Comparison of ENCODE assay signal across 9 cellular contexts in genomic region chr3:25468866-25469319, GRCh38. TPM values are rescaled to one million over a fixed set of nuclear protein-coding genes. Genes with fewer than 3 reads are reported as not detected.
DNase-seq lines count a peak whose midpoint lies in the region; ATAC-seq, FAIRE-seq and TF ChIP-seq lines count a peak whose summit lies in the region.
"Had no signal": no experiment of that assay in that cellular context is flagged by ENCODE, and none has a peak within 500 bp of the region (broad histone marks: within the 10 kb centered on the region; RNA-seq: fewer than 3 reads in every experiment).

No MANE protein-coding gene starts in this region.

- H3K4ac ChIP-seq in IMR-90 (ENCODE audit: low read depth, low read length): no peak overlapping the region

- 100% methylated on average over 1 of the region's 6 CpGs; no CpG with 5 or more reads in 1 of the 2 experiments for WGBS in IMR-90 (ENCODE audit: extremely low coverage in 2 of 2, insufficient read length in 1 of 2), 2 experiments
- 36% methylated on average over 6 of the region's 6 CpGs for WGBS in lower leg skin, 2 donors

- no peak overlapping the region for H3K27ac ChIP-seq in IMR-90 (ENCODE audit: insufficient read depth, low read length)
- H3K27ac ChIP-seq in endothelial cell of umbilical vein (ENCODE audit: insufficient read depth, low read depth, low read length): no peak overlapping the region
- no peak overlapping the region for H3K27ac ChIP-seq in CD4-positive, alpha-beta memory T cell (ENCODE audit: low read depth, low read length)
- H3K27ac ChIP-seq: epithelial cell of prostate had no signal

- dilution Hi-C loops in IMR-90 (cut with HindIII; ENCODE audit: low sequenced_read_pairs, unreplicated experiment) (no loop called here), endothelial cell of umbilical vein (cut with MboI; ENCODE audit: extremely low pct_ligation_motif_present, low sequenced_read_pairs) (no loop called here)

- H3K27me3 Mint-ChIP-seq in CD4-positive, alpha-beta memory T cell: peaks cover 0 to 1% of the 10 kb centered on the region in 2 donors

- TF ChIP-seq POLR2A in IMR-90 (IDR thresholded peaks at IDR 0.05; ENCODE audit: low read depth, low read length): no peak
- TF ChIP-seq POLR2A in endothelial cell of umbilical vein (IDR thresholded peaks at IDR 0.05; ENCODE audit: low read depth, low read length): no peak
- no peak for TF ChIP-seq POLR2A in lower leg skin (IDR thresholded peaks at IDR 0.05)

- H3K79me1 ChIP-seq in IMR-90 (ENCODE audit: low read depth in 1 of 2, low read length in 2 of 2): no peaks in the 10 kb centered on the region

- FAIRE-seq in endothelial cell of umbilical vein (lab: Jason Lieb, UNC): no peak

- peaks cover 6% of the 10 kb centered on the region for H3K79me2 ChIP-seq in endothelial cell of umbilical vein (ENCODE audit: control insufficient read depth, insufficient read depth, low read length)

- POLR2A ChIA-PET in IMR-90 (lab: Charles Lee; ENCODE audit: unreplicated experiment) (no interaction called here), endothelial cell of umbilical vein (lab: Charles Lee) (no interaction called here)
- POLR2A ChIA-PET in CD4-positive, alpha-beta memory T cell (lab: Charles Lee; ENCODE audit: partially characterized antibody): no interaction called here

- intact Hi-C loops in IMR-90 (cut with micrococcal nuclease) (no loop called here), endothelial cell of umbilical vein (cut with micrococcal nuclease) (no loop called here), lower leg skin (cut with DNase I; ENCODE audit: low total_unique reads) (no loop called here)
- intact Hi-C loops in CD4-positive, alpha-beta memory T cell (cut with micrococcal nuclease): no loop called here

- H2BK5ac ChIP-seq in IMR-90 (ENCODE audit: low read depth, low read length, poor library complexity, severe bottlenecking): no peak overlapping the region

- no peak overlapping the region for H3K18ac ChIP-seq in IMR-90 (ENCODE audit: low read depth, low read length)

- no peak overlapping the region for H3K4me3 Mint-ChIP-seq in CD4-positive, alpha-beta memory T cell

- H2BK15ac ChIP-seq in IMR-90 (ENCODE audit: low read depth, low read length): no peak overlapping the region

- no peak overlapping the region for H4K91ac ChIP-seq in IMR-90 (ENCODE audit: insufficient read depth, low read depth, low read length)

- H2AFZ ChIP-seq in IMR-90 (replicated peaks; ENCODE audit: low read length, poor library complexity): peak overlapping the region; percentile 26
- no peak overlapping the region for H2AFZ ChIP-seq in endothelial cell of umbilical vein (ENCODE audit: low read depth, low read length)

- H4K5ac ChIP-seq in IMR-90 (ENCODE audit: low read depth, low read length): no peak overlapping the region

- no peaks in the 10 kb centered on the region for H3K36me3 ChIP-seq in IMR-90 (ENCODE audit: control insufficient read depth, insufficient read depth, low read length)
- no peaks in the 10 kb centered on the region for H3K36me3 ChIP-seq in endothelial cell of umbilical vein (ENCODE audit: control insufficient read depth in 2 of 2, extremely low read depth in 1 of 2, insufficient read depth in 2 of 2, low read length in 2 of 2)
- H3K36me3 ChIP-seq in CD4-positive, alpha-beta memory T cell (ENCODE audit: insufficient read depth, low read length): no peaks in the 10 kb centered on the region

- CTCF ChIA-PET in IMR-90 (lab: Yijun Ruan, JAX) (interaction anchor here (0.7 kb wide), 1 partner anchor 52 kb away, joined by 3 read pairs; no protein-coding TSS in a partner anchor), endothelial cell of umbilical vein (lab: Charles Lee) (interaction anchor here (1.2 kb wide), 1 partner anchor 12 kb away, joined by 3 read pairs; no protein-coding TSS in a partner anchor)
- CTCF ChIA-PET in CD4-positive, alpha-beta memory T cell (lab: Charles Lee; ENCODE audit: partially characterized antibody): no interaction called here

- H3K9ac ChIP-seq in IMR-90 (ENCODE audit: low read depth, low read length) (no peak overlapping the region), endothelial cell of umbilical vein (replicated peaks; ENCODE audit: extremely low read depth, insufficient read depth, low read length) (no peak overlapping the region)

- H3K9me3 Mint-ChIP-seq in CD4-positive, alpha-beta memory T cell: no peaks in the 10 kb centered on the region

- H2BK20ac ChIP-seq in IMR-90 (ENCODE audit: low read depth, low read length): no peak overlapping the region

- H4K20me1 ChIP-seq in IMR-90 (ENCODE audit: insufficient read depth, low read length): no peaks in the 10 kb centered on the region
- H4K20me1 ChIP-seq in endothelial cell of umbilical vein (replicated peaks; ENCODE audit: control insufficient read depth, extremely low read depth, insufficient read depth, low read length): no peaks in the 10 kb centered on the region

- H2BK120ac ChIP-seq in IMR-90 (ENCODE audit: low read depth, low read length): no peak overlapping the region; the same call in 1 of the 2 replicates

- no peak overlapping the region for H3K56ac ChIP-seq in IMR-90 (ENCODE audit: extremely low read depth, insufficient read depth, low read length)

- H3K4me3 ChIP-seq in IMR-90 (ENCODE audit: insufficient read depth, low read depth, low read length) (no peak overlapping the region), endothelial cell of umbilical vein (replicated peaks in 1 of 3; ENCODE audit: insufficient read depth in 1 of 3, low read depth in 1 of 3, low read length in 3 of 3) (no peak overlapping the region), lower leg skin (ENCODE audit: low read depth, poor library complexity, severe bottlenecking) (no peak overlapping the region)
- H3K4me3 ChIP-seq in CD4-positive, alpha-beta memory T cell (ENCODE audit: low read length in 2 of 2): no peak overlapping the region

- no peak overlapping the region for H4K8ac ChIP-seq in IMR-90 (ENCODE audit: low read depth in 2 of 2, low read length in 2 of 2)

- H3K9me3 ChIP-seq in IMR-90 (ENCODE audit: control insufficient read depth, insufficient read depth, low read length): no peaks in the 10 kb centered on the region
- no peaks in the 10 kb centered on the region for H3K9me3 ChIP-seq in endothelial cell of umbilical vein (replicated peaks; ENCODE audit: control insufficient read depth, insufficient read depth, low read length)
- no peaks in the 10 kb centered on the region for H3K9me3 ChIP-seq in CD4-positive, alpha-beta memory T cell (ENCODE audit: control insufficient read depth in 1 of 2, low read length in 2 of 2)

- BruUV-seq in IMR-90 (replicated peaks; lab: Mats Ljungman, UMichigan) (no TSS peak), endothelial cell of umbilical vein (replicated peaks; lab: Mats Ljungman, UMichigan) (no TSS peak)

- no peaks in the 10 kb centered on the region for H3K36me3 Mint-ChIP-seq in CD4-positive, alpha-beta memory T cell

- no peak for TF ChIP-seq RAD21 in IMR-90 (IDR thresholded peaks at IDR 0.05; ENCODE audit: low read length)

- H2AK5ac ChIP-seq in IMR-90 (ENCODE audit: low read depth, low read length): no peak overlapping the region

- peak; percentile 25; the same call in 1 of the 2 replicates for ATAC-seq in IMR-90 (ENCODE audit: low read depth)

- H3K9me1 ChIP-seq in IMR-90 (ENCODE audit: insufficient read depth, low read length) (no peaks in the 10 kb centered on the region; the same call in 1 of the 2 replicates), endothelial cell of umbilical vein (replicated peaks; ENCODE audit: control insufficient read depth, extremely low read depth, insufficient read depth, low read length) (no peaks in the 10 kb centered on the region)

- no peak overlapping the region for H3K14ac ChIP-seq in IMR-90 (replicated peaks; ENCODE audit: low read depth, low read length)

- no peak overlapping the region for H3K23ac ChIP-seq in IMR-90 (ENCODE audit: low read depth, low read length)

- no peak overlapping the region for H2AK9ac ChIP-seq in IMR-90 (replicated peaks; ENCODE audit: low read depth, low read length, poor library complexity)

- in situ Hi-C loops in IMR-90 (cut with MboI; ENCODE audit: low sequenced_read_pairs): no loop called here

- H3K4me1 Mint-ChIP-seq in CD4-positive, alpha-beta memory T cell: peaks cover 0 to 10% (median under 1%) of the 10 kb centered on the region in 4 donors

- H3K27me3 ChIP-seq in IMR-90 (ENCODE audit: control insufficient read depth, insufficient read depth, low read length) (no peaks in the 10 kb centered on the region), endothelial cell of umbilical vein (ENCODE audit: control insufficient read depth in 2 of 2, insufficient read depth in 2 of 2, low read length in 2 of 2) (no peaks in the 10 kb centered on the region)
- no peaks in the 10 kb centered on the region for H3K27me3 ChIP-seq in CD4-positive, alpha-beta memory T cell (ENCODE audit: insufficient read depth, low read length)

- H3K4me1 ChIP-seq in IMR-90 (ENCODE audit: control insufficient read depth, insufficient read depth, low read length) (no peaks in the 10 kb centered on the region), endothelial cell of umbilical vein (ENCODE audit: control insufficient read depth, extremely low read depth, insufficient read depth, low read length) (peaks cover 5% of the 10 kb centered on the region)
- no peaks in the 10 kb centered on the region for H3K4me1 ChIP-seq in CD4-positive, alpha-beta memory T cell (ENCODE audit: insufficient read depth, low read length)

- TF ChIP-seq CTCF in IMR-90 (conservative IDR thresholded peaks at IDR 0.05; ENCODE audit: low read depth, low read length) (no peak), endothelial cell of umbilical vein (IDR thresholded peaks at IDR 0.05; ENCODE audit: extremely low read depth in 1 of 2, insufficient read depth in 1 of 2, low read depth in 1 of 2, low read length in 2 of 2) (peak in 1 of 2 donors; percentile 5), lower leg skin (IDR thresholded peaks at IDR 0.05) (no peak)

- DNase-seq in IMR-90 (no peak), endothelial cell of umbilical vein (ENCODE audit: low read depth, low spot score) (peak; percentile 40), lower leg skin (ENCODE audit: low spot score in 2 of 2) (peak; percentile 62 to 92), stromal cell of bone marrow (ENCODE audit: low read depth) (peak; percentile 75), kidney tubule cell (ENCODE audit: low spot score) (no peak), NCI-H187 treated with DMSO at 0.1 percent for 48 hours (lab: John Stamatoyannopoulos, UW) (no peak)
- no peak for DNase-seq in activated CD8-positive, alpha-beta memory T cell treated with anti-CD3 and anti-CD28 coated beads, Interleukin-2, amount 50 U/mL, for 48 hours
- no peak for DNase-seq in CD4-positive, alpha-beta memory T cell

- no peak overlapping the region for H3K4me2 ChIP-seq in IMR-90 (ENCODE audit: low read depth, low read length)
- no peak overlapping the region for H3K4me2 ChIP-seq in endothelial cell of umbilical vein (ENCODE audit: insufficient read depth, low read length)

- H3K27ac Mint-ChIP-seq in CD4-positive, alpha-beta memory T cell: no peak overlapping the region

RNA-seq across cellular contexts. Expression of gene RARB, which starts 40.8 kb away (rescaled TPM):
- total RNA-seq in IMR-90 (2012; rRNA removed) (1.4 TPM in 2 replicates), endothelial cell of umbilical vein (19.3 and 23.4 TPM in 2 replicates), lower leg skin (1 to 10 TPM in 2 of 4 donors, under 1 TPM in 1, not detected in 1; 0.34 to 6.5 (median 4.4) TPM)
- polyA plus RNA-seq in IMR-90 (2012; rRNA removed) (0.52 and 0.53 TPM in 2 replicates), endothelial cell of umbilical vein (13.6 and 15.3 TPM in 2 replicates)
- polyA plus RNA-seq in IMR-90 (2012; cell fraction: cytosol; rRNA removed): 0.14 and 0.45 TPM in 2 replicates
- polyA plus RNA-seq in IMR-90 (2012; cell fraction: nucleus; rRNA removed; ENCODE audit: low replicate concordance): 0.10 and 0.48 TPM in 2 replicates
- polyA plus RNA-seq in endothelial cell of umbilical vein (2011; cell fraction: cytosol; rRNA removed): 17.9 and 18.9 TPM in 2 replicates
- polyA plus RNA-seq in endothelial cell of umbilical vein (2011; cell fraction: nucleus; rRNA removed): 27.6 and 30.3 TPM in 2 replicates
- polyA plus RNA-seq in endothelial cell of umbilical vein (2012): 34.3 and 35.5 TPM in 2 replicates
- polyA minus RNA-seq in endothelial cell of umbilical vein: 44.0 and 59.0 TPM in 2 replicates
- not detected for polyA minus RNA-seq in endothelial cell of umbilical vein (2011; cell fraction: cytosol; rRNA and poly(A)+ RNA removed)
- polyA minus RNA-seq in endothelial cell of umbilical vein (2011; cell fraction: nucleus; rRNA and poly(A)+ RNA removed): 127 and 202 TPM in 2 replicates
- total RNA-seq in CD4-positive, alpha-beta memory T cell: not detected
- polyA plus RNA-seq in CD4-positive, alpha-beta memory T cell: under 1 TPM in 1 of 2 donors, not detected in 1; 0.07 TPM

Comparison
In these comparisons a context has a peak if more than half of its experiments do, and no peak if none do; other contexts are left out.
1. DNase-seq: peak in endothelial cell of umbilical vein (single experiment), lower leg skin (2 of 2) and stromal cell of bone marrow (single experiment); none in IMR-90 (single experiment), kidney tubule cell (single experiment), NCI-H187 treated with DMSO at 0.1 percent for 48 hours (single experiment), activated CD8-positive, alpha-beta memory T cell treated with anti-CD3 and anti-CD28 coated beads, Interleukin-2, amount 50 U/mL, for 48 hours (single experiment) and CD4-positive, alpha-beta memory T cell (0 of 5).